In the genomic region with DNA sequence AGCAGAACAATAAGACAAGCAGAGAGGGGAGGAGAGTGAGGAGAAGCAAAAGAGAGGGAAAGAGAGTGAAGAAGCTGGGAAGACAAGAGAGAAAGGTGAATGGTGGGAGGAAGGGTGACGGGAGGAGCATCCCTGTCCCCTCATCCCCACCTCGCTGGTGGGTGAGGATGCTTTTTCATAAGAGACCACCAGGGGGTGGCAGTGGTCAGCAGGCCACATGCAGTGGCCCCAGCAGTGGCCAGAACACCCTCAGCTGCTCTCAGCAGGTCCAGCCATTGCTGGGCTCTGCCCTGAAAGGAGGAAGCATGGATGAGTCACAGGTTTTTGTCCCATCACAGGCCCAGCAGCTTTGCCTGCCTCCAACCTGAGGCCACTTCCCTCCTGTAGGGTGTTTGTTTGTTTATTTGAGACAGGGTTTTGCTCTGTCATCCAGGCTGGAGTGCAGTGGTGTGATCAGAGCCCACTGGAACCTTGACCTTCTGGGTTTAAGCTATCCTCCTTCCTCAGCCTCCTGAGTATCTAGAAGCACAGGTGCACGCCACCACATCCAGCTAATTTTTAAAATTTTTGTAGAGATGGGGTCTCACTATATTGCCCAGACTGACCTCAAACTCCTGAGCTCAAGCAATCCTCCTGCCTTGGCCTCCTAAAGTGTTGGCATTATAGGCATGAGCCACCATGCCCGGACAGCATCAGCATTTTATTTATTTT, we compare ENCODE assay signal across 8 cellular contexts. TPM values are rescaled to one million over a fixed set of nuclear protein-coding genes. Genes with fewer than 3 reads are reported as not detected.
DNase-seq lines count a peak whose midpoint lies in the region; ATAC-seq and TF ChIP-seq lines count a peak whose summit lies in the region.

No MANE protein-coding gene starts in this region.

- peak overlapping the region; percentile 86 for H3K27ac Mint-ChIP-seq in T-helper 2 cell treated with Interferon-gamma antibody and Interleukin-4, amounts not matched to agents 5 μg/mL and 100 μg/mL, for 36 hours
- no peak overlapping the region for H3K27ac Mint-ChIP-seq in chondrocyte (ENCODE audit: unreplicated experiment)
- peak overlapping the region; percentile 20 for H3K27ac Mint-ChIP-seq in stimulated activated memory B cell treated with anti-CD40 and anti-IgM and Interleukin-4, amounts not matched to agents 10 μg/mL and 1 μg/mL and 100 μg/mL, for 72 hours

- DNase-seq in NCI-H2029 (lab: John Stamatoyannopoulos, UW) (peak; percentile 46), NCI-H2029 treated with DMSO at 0.1 percent for 48 hours (lab: John Stamatoyannopoulos, UW) (no peak), LHCN-M2 (ENCODE audit: low read depth) (peak; percentile 79), chondrocyte (ENCODE audit: low spot score) (no peak), kidney tubule cell (ENCODE audit: low spot score) (peak; percentile 94)
- DNase-seq in T-helper 2 cell treated with Interferon-gamma antibody and Interleukin-4, amounts not matched to agents 5 μg/mL and 100 μg/mL, for 36 hours (ENCODE audit: low spot score), result peak; percentile 53

- peaks cover 51% of the 10 kb centered on the region for H3K4me1 Mint-ChIP-seq in T-helper 2 cell treated with Interferon-gamma antibody and Interleukin-4, amounts not matched to agents 5 μg/mL and 100 μg/mL, for 36 hours (ENCODE audit: low read depth)
- peaks cover 7% of the 10 kb centered on the region for H3K4me1 Mint-ChIP-seq in chondrocyte (ENCODE audit: low read depth)
- H3K4me1 Mint-ChIP-seq in stimulated activated memory B cell treated with anti-CD40 and anti-IgM and Interleukin-4, amounts not matched to agents 10 μg/mL and 1 μg/mL and 100 μg/mL, for 72 hours, result peaks cover 33% of the 10 kb centered on the region

- peak; percentile 64 for ATAC-seq in stimulated activated memory B cell treated with anti-CD40 and anti-IgM and Interleukin-4, amounts not matched to agents 10 μg/mL and 1 μg/mL and 100 μg/mL, for 72 hours
- no peak for ATAC-seq in GM18511 (IDR thresholded peaks at IDR 0.05; ENCODE audit: unreplicated experiment)

- H3K9me3 Mint-ChIP-seq in T-helper 2 cell treated with Interferon-gamma antibody and Interleukin-4, amounts not matched to agents 5 μg/mL and 100 μg/mL, for 36 hours, result peaks cover 7% of the 10 kb centered on the region
- peaks cover 4% of the 10 kb centered on the region for H3K9me3 Mint-ChIP-seq in chondrocyte (ENCODE audit: low read depth)
- peaks cover 6% of the 10 kb centered on the region for H3K9me3 Mint-ChIP-seq in stimulated activated memory B cell treated with anti-CD40 and anti-IgM and Interleukin-4, amounts not matched to agents 10 μg/mL and 1 μg/mL and 100 μg/mL, for 72 hours

- peaks cover 14% of the 10 kb centered on the region for H3K36me3 Mint-ChIP-seq in T-helper 2 cell treated with Interferon-gamma antibody and Interleukin-4, amounts not matched to agents 5 μg/mL and 100 μg/mL, for 36 hours (ENCODE audit: low read depth)
- peaks cover 2% of the 10 kb centered on the region for H3K36me3 Mint-ChIP-seq in chondrocyte (ENCODE audit: low read depth)
- peaks cover 86% of the 10 kb centered on the region for H3K36me3 Mint-ChIP-seq in stimulated activated memory B cell treated with anti-CD40 and anti-IgM and Interleukin-4, amounts not matched to agents 10 μg/mL and 1 μg/mL and 100 μg/mL, for 72 hours

- no peaks in the 10 kb centered on the region for H3K27me3 Mint-ChIP-seq in T-helper 2 cell treated with Interferon-gamma antibody and Interleukin-4, amounts not matched to agents 5 μg/mL and 100 μg/mL, for 36 hours (ENCODE audit: low read depth)
- H3K27me3 Mint-ChIP-seq in chondrocyte (ENCODE audit: low read depth), result no peaks in the 10 kb centered on the region
- no peaks in the 10 kb centered on the region for H3K27me3 Mint-ChIP-seq in stimulated activated memory B cell treated with anti-CD40 and anti-IgM and Interleukin-4, amounts not matched to agents 10 μg/mL and 1 μg/mL and 100 μg/mL, for 72 hours

- peak; percentile 84 for TF ChIP-seq CTCF in chondrocyte (IDR thresholded peaks at IDR 0.05)

- peak overlapping the region; percentile 42 for H3K4me3 Mint-ChIP-seq in T-helper 2 cell treated with Interferon-gamma antibody and Interleukin-4, amounts not matched to agents 5 μg/mL and 100 μg/mL, for 36 hours
- no peak overlapping the region for H3K4me3 Mint-ChIP-seq in chondrocyte (ENCODE audit: unreplicated experiment)
- no peak overlapping the region for H3K4me3 Mint-ChIP-seq in stimulated activated memory B cell treated with anti-CD40 and anti-IgM and Interleukin-4, amounts not matched to agents 10 μg/mL and 1 μg/mL and 100 μg/mL, for 72 hours

RNA-seq across cellular contexts. Expression of a gene that starts 23.9 kb away (rescaled TPM):
- total RNA-seq in LHCN-M2 (2014; rRNA removed), result not detected in 2 replicates
- polyA plus RNA-seq in LHCN-M2 (2012), result not detected
- not detected in 3 replicates for total RNA-seq in chondrocyte

RNA-seq across cellular contexts. Expression of a gene that starts 43.4 kb away (rescaled TPM):
- total RNA-seq in LHCN-M2 (2014; rRNA removed) (224 and 234 TPM in 2 replicates), chondrocyte (188 to 208 TPM (median 190 TPM) in 3 replicates)
- polyA plus RNA-seq in LHCN-M2 (2012), result 194 TPM

Comparison
In these comparisons a context has a peak if more than half of its experiments do, and no peak if none do; other contexts are left out.
1. DNase-seq: peak in NCI-H2029 (single experiment), LHCN-M2 (single experiment), T-helper 2 cell treated with Interferon-gamma antibody and Interleukin-4, amounts not matched to agents 5 μg/mL and 100 μg/mL, for 36 hours (single experiment) and kidney tubule cell (single experiment); none in NCI-H2029 treated with DMSO at 0.1 percent for 48 hours (single experiment) and chondrocyte (single experiment).